In the genomic region with DNA sequence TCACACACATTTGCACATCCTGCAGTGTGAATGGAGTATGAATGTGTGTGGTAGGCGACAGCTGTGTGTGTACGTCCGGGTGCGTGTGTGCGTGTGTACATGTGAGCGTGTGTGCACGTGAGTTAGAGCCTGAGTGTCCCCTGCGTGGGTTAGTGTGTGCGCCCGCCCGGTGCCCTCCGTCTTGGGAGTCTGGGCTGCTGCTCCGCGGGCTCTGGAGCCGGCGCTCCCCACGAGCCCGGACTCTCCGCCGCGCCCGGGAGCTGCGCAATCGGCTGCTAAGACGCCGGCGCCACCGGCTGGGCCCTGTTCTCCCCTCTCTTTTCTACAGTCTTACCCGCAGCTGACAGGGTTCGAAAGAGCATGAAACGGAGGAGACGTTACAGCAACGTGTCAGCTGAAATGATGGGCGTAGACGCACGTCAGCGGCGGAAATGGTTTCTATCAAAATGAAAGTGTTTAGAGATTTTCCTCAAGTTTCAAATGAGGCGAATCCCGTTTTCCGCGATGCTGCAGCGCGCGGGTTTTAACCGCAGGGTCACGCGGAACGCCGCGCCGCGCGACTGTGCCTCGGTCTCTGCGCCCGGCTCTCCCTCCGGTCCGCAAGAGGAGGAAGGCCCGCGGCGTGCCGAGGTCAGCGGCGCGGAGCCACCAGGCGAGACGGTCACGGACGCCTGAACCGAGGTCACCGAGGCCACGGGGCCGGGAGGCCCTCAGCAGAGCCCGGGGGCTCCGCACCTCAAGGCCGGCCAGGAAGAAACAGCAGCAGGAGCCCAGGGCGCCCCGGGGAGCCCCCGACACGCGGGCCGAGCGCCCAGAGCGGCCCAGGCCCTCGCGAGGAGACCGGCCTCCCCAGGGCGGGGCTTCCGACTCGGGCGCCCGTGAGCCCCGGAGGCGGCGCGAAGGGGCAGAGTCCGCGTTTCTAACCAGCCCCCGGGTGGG, we compare ENCODE assay signal across 8 cellular contexts.
DNase-seq lines count a peak whose midpoint lies in the region; ATAC-seq and TF ChIP-seq lines count a peak whose summit lies in the region.

No MANE protein-coding gene starts in this region.

- no peak for TF ChIP-seq CTCF in fibroblast of villous mesenchyme (IDR thresholded peaks at IDR 0.05; ENCODE audit: insufficient read depth, low read depth, low read length)
- no peak for TF ChIP-seq CTCF in neural crest cell (conservative IDR thresholded peaks at IDR 0.05)

- DNase-seq in NCI-H1417 (lab: John Stamatoyannopoulos, UW) (peak; percentile 18 to 76 (median 72)), NCI-H1417 treated with DMSO at 0.1 percent for 48 hours (lab: John Stamatoyannopoulos, UW) (no peak), NCI-H2196 treated with DMSO at 0.1 percent for 48 hours (lab: John Stamatoyannopoulos, UW; ENCODE audit: unreplicated experiment) (peak; percentile 47), fibroblast of villous mesenchyme (ENCODE audit: low read depth) (peak; percentile 42), neural crest cell (ENCODE audit: low read depth, low spot score) (no peak), NCI-H187 treated with DMSO at 0.1 percent for 48 hours (lab: John Stamatoyannopoulos, UW) (no peak)
- peak; percentile 64 to 72 for DNase-seq in activated T-cell treated with anti-CD3 and anti-CD28 coated beads, Interleukin-2, amount 50 U/mL, for 72 hours
- DNase-seq in stimulated activated naive CD8-positive, alpha-beta T cell treated with anti-CD3 and anti-CD28 coated beads, Interleukin-15, amount 100 ng/mL, for 72 hours = peak; percentile 58 to 77

- H3K36me3 Mint-ChIP-seq in activated T-cell treated with anti-CD3 and anti-CD28 coated beads, Interleukin-2, amount 50 U/mL, for 72 hours (ENCODE audit: insufficient read depth in 2 of 2) = peaks cover 0 to 3% of the 10 kb centered on the region in 2 donors
- H3K36me3 Mint-ChIP-seq in neural crest cell (ENCODE audit: low read depth) = no peaks in the 10 kb centered on the region

- no peaks in the 10 kb centered on the region for H3K27me3 Mint-ChIP-seq in activated T-cell treated with anti-CD3 and anti-CD28 coated beads, Interleukin-2, amount 50 U/mL, for 72 hours (ENCODE audit: low read depth)
- H3K27me3 Mint-ChIP-seq in neural crest cell (ENCODE audit: low read depth) = peaks cover 13% of the 10 kb centered on the region
- H3K27me3 Mint-ChIP-seq in stimulated activated naive CD8-positive, alpha-beta T cell treated with anti-CD3 and anti-CD28 coated beads, Interleukin-15, amount 100 ng/mL, for 72 hours = no peaks in the 10 kb centered on the region

- ATAC-seq in activated T-cell treated with anti-CD3 and anti-CD28 coated beads, Interleukin-2, amount 50 U/mL, for 72 hours (replicated peaks in 1 of 2) = peak; percentile 79 to 81
- peak; percentile 81 for ATAC-seq in stimulated activated naive CD8-positive, alpha-beta T cell treated with anti-CD3 and anti-CD28 coated beads, Interleukin-15, amount 100 ng/mL, for 72 hours

- H3K27ac Mint-ChIP-seq in activated T-cell treated with anti-CD3 and anti-CD28 coated beads, Interleukin-2, amount 50 U/mL, for 72 hours = peak overlapping the region; percentile 92
- H3K27ac Mint-ChIP-seq in neural crest cell (ENCODE audit: unreplicated experiment) = no peak overlapping the region
- H3K27ac Mint-ChIP-seq in stimulated activated naive CD8-positive, alpha-beta T cell treated with anti-CD3 and anti-CD28 coated beads, Interleukin-15, amount 100 ng/mL, for 72 hours = peak overlapping the region; percentile 96 to 97

- peak overlapping the region; percentile 93 to 95 for H3K4me3 Mint-ChIP-seq in activated T-cell treated with anti-CD3 and anti-CD28 coated beads, Interleukin-2, amount 50 U/mL, for 72 hours
- H3K4me3 Mint-ChIP-seq in neural crest cell = peak overlapping the region; percentile 67
- peak overlapping the region; percentile 89 to 90 for H3K4me3 Mint-ChIP-seq in stimulated activated naive CD8-positive, alpha-beta T cell treated with anti-CD3 and anti-CD28 coated beads, Interleukin-15, amount 100 ng/mL, for 72 hours

- H3K4me1 Mint-ChIP-seq in activated T-cell treated with anti-CD3 and anti-CD28 coated beads, Interleukin-2, amount 50 U/mL, for 72 hours (ENCODE audit: low read depth) = peaks cover 4% of the 10 kb centered on the region
- peaks cover 6% of the 10 kb centered on the region for H3K4me1 Mint-ChIP-seq in neural crest cell
- peaks cover 11% of the 10 kb centered on the region for H3K4me1 Mint-ChIP-seq in stimulated activated naive CD8-positive, alpha-beta T cell treated with anti-CD3 and anti-CD28 coated beads, Interleukin-15, amount 100 ng/mL, for 72 hours

- H3K4me3 ChIP-seq in fibroblast of villous mesenchyme (ENCODE audit: low read depth, low read length) = peak overlapping the region; percentile 63

- no peaks in the 10 kb centered on the region for H3K9me3 Mint-ChIP-seq in activated T-cell treated with anti-CD3 and anti-CD28 coated beads, Interleukin-2, amount 50 U/mL, for 72 hours
- H3K9me3 Mint-ChIP-seq in neural crest cell = no peaks in the 10 kb centered on the region
- H3K9me3 Mint-ChIP-seq in stimulated activated naive CD8-positive, alpha-beta T cell treated with anti-CD3 and anti-CD28 coated beads, Interleukin-15, amount 100 ng/mL, for 72 hours = peaks cover 0 to 5% of the 10 kb centered on the region in 2 donors

Comparison
In these comparisons a context has a peak if more than half of its experiments do, and no peak if none do; other contexts are left out.
1. DNase-seq: peak in NCI-H1417 (3 of 3), NCI-H2196 treated with DMSO at 0.1 percent for 48 hours (single experiment), activated T-cell treated with anti-CD3 and anti-CD28 coated beads, Interleukin-2, amount 50 U/mL, for 72 hours (2 of 2), fibroblast of villous mesenchyme (single experiment) and stimulated activated naive CD8-positive, alpha-beta T cell treated with anti-CD3 and anti-CD28 coated beads, Interleukin-15, amount 100 ng/mL, for 72 hours (2 of 2); none in NCI-H1417 treated with DMSO at 0.1 percent for 48 hours (single experiment), neural crest cell (single experiment) and NCI-H187 treated with DMSO at 0.1 percent for 48 hours (single experiment).
2. Peak in every context shown above with its lines, with median percentiles within 50 percentile points of each other: H3K4me3 Mint-ChIP-seq.